31 cellular contexts compared by ENCODE assay signal in the genomic region with DNA sequence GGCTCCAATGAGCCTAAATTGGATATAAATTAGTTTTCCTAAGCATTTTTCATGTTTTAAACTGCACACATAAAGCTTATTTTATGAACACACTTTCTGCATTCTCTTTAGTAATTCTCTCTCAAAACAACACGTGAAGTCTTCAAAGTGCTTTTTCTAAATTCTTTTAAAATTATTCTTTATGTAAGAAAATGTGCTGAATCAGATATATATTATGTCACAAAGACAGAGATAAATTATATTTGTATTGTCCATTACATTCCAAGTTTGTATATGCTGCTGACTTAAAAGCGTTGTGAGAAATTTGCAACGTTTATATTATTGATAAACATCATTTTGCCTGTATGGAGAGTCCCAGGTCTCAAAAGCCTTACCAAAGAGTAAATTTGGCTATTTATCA.
"Had no signal": no experiment of that assay in that cellular context is flagged by ENCODE, and none has a peak within 500 bp of the region (broad histone marks: within the 10 kb centered on the region; RNA-seq: fewer than 3 reads in every experiment).

No MANE protein-coding gene starts in this region.

- ATAC-seq: activated T-cell treated with anti-CD3 and anti-CD28 coated beads, Interleukin-2, amount 50 U/mL, for 72 hours; foreskin keratinocyte; gastrocnemius medialis; heart left ventricle had no signal

- H3K9me3 Mint-ChIP-seq: activated CD4-positive, alpha-beta memory T cell treated with anti-CD3 and anti-CD28 coated beads, Interleukin-2, amount 10 ng/mL, durations not matched to agents 7 days and 5 days; activated CD4-positive, alpha-beta T cell treated with anti-CD3 and anti-CD28 coated beads, Interleukin-2, amount 10 ng/mL, durations not matched to agents 7 days and 5 days; activated T-cell treated with anti-CD3 and anti-CD28 coated beads, Interleukin-2, amount 50 U/mL, for 24 hours; activated T-cell treated with anti-CD3 and anti-CD28 coated beads, Interleukin-2, amount 50 U/mL, for 72 hours; central memory CD8-positive, alpha-beta T cell; dendritic cell treated with granulocyte-macrophage colony-stimulating factor and Interleukin-4, amounts not matched to agents 40 ng/mL and 50 ng/mL, for 4 days; endodermal cell had no signal

- H3K36me3 ChIP-seq: brain microvascular endothelial cell, esophagus muscularis mucosa, gastrocnemius medialis, heart left ventricle had no signal

- H3K36me3 Mint-ChIP-seq: activated naive CD8-positive, alpha-beta T cell had no signal

- H3K4me3 Mint-ChIP-seq: activated CD4-positive, alpha-beta memory T cell treated with anti-CD3 and anti-CD28 coated beads, Interleukin-2, amount 10 ng/mL, durations not matched to agents 7 days and 5 days; activated CD4-positive, alpha-beta T cell treated with anti-CD3 and anti-CD28 coated beads, Interleukin-2, amount 10 ng/mL, durations not matched to agents 7 days and 5 days; activated naive CD8-positive, alpha-beta T cell; activated T-cell treated with anti-CD3 and anti-CD28 coated beads, Interleukin-2, amount 50 U/mL, for 24 hours; activated T-cell treated with anti-CD3 and anti-CD28 coated beads, Interleukin-2, amount 50 U/mL, for 72 hours; central memory CD8-positive, alpha-beta T cell; dendritic cell treated with granulocyte-macrophage colony-stimulating factor and Interleukin-4, amounts not matched to agents 40 ng/mL and 50 ng/mL, for 4 days; endodermal cell had no signal

- FAIRE-seq: astrocyte, bronchial epithelial cell had no signal

- H3K9me3 ChIP-seq: esophagus muscularis mucosa, gastrocnemius medialis, heart left ventricle had no signal

- H3K4me1 Mint-ChIP-seq: activated CD4-positive, alpha-beta memory T cell treated with anti-CD3 and anti-CD28 coated beads, Interleukin-2, amount 10 ng/mL, durations not matched to agents 7 days and 5 days; activated CD4-positive, alpha-beta T cell treated with anti-CD3 and anti-CD28 coated beads, Interleukin-2, amount 10 ng/mL, durations not matched to agents 7 days and 5 days; central memory CD8-positive, alpha-beta T cell had no signal

- H3K27ac ChIP-seq: brain microvascular endothelial cell, coronary artery, dorsolateral prefrontal cortex, esophagus muscularis mucosa, foreskin keratinocyte, gastrocnemius medialis, heart left ventricle had no signal

- H3K27me3 ChIP-seq: brain microvascular endothelial cell, dorsolateral prefrontal cortex, esophagus muscularis mucosa, foreskin keratinocyte, gastrocnemius medialis, heart left ventricle had no signal

- H3K4me1 ChIP-seq: esophagus muscularis mucosa, gastrocnemius medialis, heart left ventricle had no signal

- H3K4me3 ChIP-seq: coronary artery, dorsolateral prefrontal cortex, esophagus muscularis mucosa, gastrocnemius medialis, heart left ventricle had no signal

- H3K27me3 Mint-ChIP-seq: activated CD4-positive, alpha-beta memory T cell treated with anti-CD3 and anti-CD28 coated beads, Interleukin-2, amount 10 ng/mL, durations not matched to agents 7 days and 5 days; activated CD4-positive, alpha-beta T cell treated with anti-CD3 and anti-CD28 coated beads, Interleukin-2, amount 10 ng/mL, durations not matched to agents 7 days and 5 days; activated naive CD8-positive, alpha-beta T cell; activated T-cell treated with anti-CD3 and anti-CD28 coated beads, Interleukin-2, amount 50 U/mL, for 24 hours; central memory CD8-positive, alpha-beta T cell; dendritic cell treated with granulocyte-macrophage colony-stimulating factor and Interleukin-4, amounts not matched to agents 40 ng/mL and 50 ng/mL, for 4 days had no signal

- H3K27ac Mint-ChIP-seq: activated CD4-positive, alpha-beta memory T cell treated with anti-CD3 and anti-CD28 coated beads, Interleukin-2, amount 10 ng/mL, durations not matched to agents 7 days and 5 days; activated CD4-positive, alpha-beta T cell treated with anti-CD3 and anti-CD28 coated beads, Interleukin-2, amount 10 ng/mL, durations not matched to agents 7 days and 5 days; activated naive CD8-positive, alpha-beta T cell; activated T-cell treated with anti-CD3 and anti-CD28 coated beads, Interleukin-2, amount 50 U/mL, for 24 hours; activated T-cell treated with anti-CD3 and anti-CD28 coated beads, Interleukin-2, amount 50 U/mL, for 72 hours; dendritic cell treated with granulocyte-macrophage colony-stimulating factor and Interleukin-4, amounts not matched to agents 40 ng/mL and 50 ng/mL, for 4 days; endodermal cell had no signal

- DNase-seq: activated CD4-positive, alpha-beta memory T cell treated with anti-CD3 and anti-CD28 coated beads, Interleukin-2, amount 10 ng/mL, durations not matched to agents 7 days and 5 days; activated CD4-positive, alpha-beta T cell treated with anti-CD3 and anti-CD28 coated beads for 1 hour; activated CD4-positive, alpha-beta T cell treated with anti-CD3 and anti-CD28 coated beads for 4 hours; activated CD4-positive, alpha-beta T cell treated with anti-CD3 and anti-CD28 coated beads, Interleukin-2, amount 10 ng/mL, durations not matched to agents 7 days and 5 days; activated CD4-positive, alpha-beta T cell treated with anti-CD3 and anti-CD28 coated beads, Interleukin-2, amount 50 U/mL, for 4 hours; activated CD8-positive, alpha-beta memory T cell treated with anti-CD3 and anti-CD28 coated beads, Interleukin-2, amount 50 U/mL, for 48 hours; activated gamma-delta T cell treated with Interleukin-2 at 50 U/mL for 16 hours; activated naive CD4-positive, alpha-beta T cell treated with anti-CD3 and anti-CD28 coated beads, Interleukin-2, amount 50 U/mL, for 16 hours; activated naive CD4-positive, alpha-beta T cell treated with Interleukin-2 at 50 U/mL for 16 hours; activated T-cell treated with anti-CD3 and anti-CD28 coated beads for 4 hours; activated T-cell treated with anti-CD3 and anti-CD28 coated beads, Interleukin-2, amount 50 U/mL, for 24 hours; activated T-cell treated with anti-CD3 and anti-CD28 coated beads, Interleukin-2, amount 50 U/mL, for 72 hours; amniotic stem cell; anterior cingulate cortex; brain microvascular endothelial cell; dorsolateral prefrontal cortex; effector memory CD4-positive, alpha-beta T cell; endodermal cell; erythroblast; foreskin keratinocyte; gastrocnemius medialis; glutamatergic neuron; heart left ventricle; T-helper 2 cell had no signal
